Comparison of ENCODE assay signal across 28 cellular contexts in genomic region chr7:158375034-158375433, GRCh38.
DNase-seq lines count a peak whose midpoint lies in the region; ATAC-seq and TF ChIP-seq lines count a peak whose summit lies in the region.
"Had no signal": no experiment of that assay in that cellular context is flagged by ENCODE, and none has a peak within 500 bp of the region (broad histone marks: within the 10 kb centered on the region; RNA-seq: fewer than 3 reads in every experiment).

No MANE protein-coding gene starts in this region.

- peak overlapping the region; percentile 9; the same call in 1 of the 2 replicates for H3K9ac ChIP-seq in OCI-LY3 (ENCODE audit: low read length)

- H4K20me1 ChIP-seq in OCI-LY3 (ENCODE audit: insufficient read depth, low read length) = no peaks in the 10 kb centered on the region

- H3K4me2 ChIP-seq in OCI-LY3 (ENCODE audit: low read length) = peak overlapping the region; percentile 20

- H3K9me3 ChIP-seq in OCI-LY3 (ENCODE audit: insufficient read depth, low read length) = peaks cover 5% of the 10 kb centered on the region; the same call in 1 of the 2 replicates
- H3K9me3 ChIP-seq: heart left ventricle, left ventricle myocardium inferior, ovary, testis had no signal

- H3K4me1 ChIP-seq in OCI-LY3 (ENCODE audit: low read length) = peaks cover 34% of the 10 kb centered on the region
- H3K4me1 ChIP-seq: heart left ventricle, left ventricle myocardium inferior, testis had no signal

- H2AFZ ChIP-seq in OCI-LY3 (ENCODE audit: low read depth, low read length) = no peak overlapping the region

- no peak overlapping the region for H3K4me3 ChIP-seq in OCI-LY3 (ENCODE audit: low read length)
- no peak overlapping the region for H3K4me3 ChIP-seq in epithelial cell of esophagus (ENCODE audit: low read length)
- H3K4me3 ChIP-seq: dorsolateral prefrontal cortex, heart left ventricle, left ventricle myocardium inferior, ovary, skin epidermis, testis had no signal

- DNase-seq in NCI-H2081 (lab: John Stamatoyannopoulos, UW) (peak; percentile 25 to 80), NCI-H2081 treated with DMSO at 0.1 percent for 48 hours (lab: John Stamatoyannopoulos, UW) (no peak), Daoy (ENCODE audit: low read depth) (peak; percentile 71), epithelial cell of esophagus (ENCODE audit: low read depth) (peak; percentile 54), NCI-H1105 (lab: John Stamatoyannopoulos, UW) (no peak)
- DNase-seq: activated CD4-positive, alpha-beta memory T cell treated with anti-CD3 and anti-CD28 coated beads for 36 hours; activated CD4-positive, alpha-beta T cell treated with anti-CD3 and anti-CD28 coated beads for 1 hour; amniotic stem cell; Calu3; dorsolateral prefrontal cortex; foreskin melanocyte; heart left ventricle; islet precursor cell; Kasumi-1; left ventricle myocardium inferior; mesendoderm; MV-4-11; NCI-H1694; NCI-H82; ovary; stimulated activated naive CD8-positive, alpha-beta T cell treated with anti-CD3 and anti-CD28 coated beads, Interleukin-15, Interleukin-2, amounts not matched to agents 100 U/mL and 50 U/mL, for 24 hours; testis had no signal

- no peaks in the 10 kb centered on the region for H3K79me2 ChIP-seq in OCI-LY3 (ENCODE audit: low read length)

- no peak for ATAC-seq in GM19023 (IDR thresholded peaks at IDR 0.05; ENCODE audit: unreplicated experiment)
- no peak for ATAC-seq in HG03439 (IDR thresholded peaks at IDR 0.05; ENCODE audit: unreplicated experiment)
- ATAC-seq: HCT116; heart left ventricle; stimulated activated naive CD8-positive, alpha-beta T cell treated with anti-CD3 and anti-CD28 coated beads, Interleukin-15, Interleukin-2, amounts not matched to agents 100 U/mL and 50 U/mL, for 24 hours had no signal

- TF ChIP-seq CTCF in OCI-LY3 (IDR thresholded peaks at IDR 0.05; ENCODE audit: low read depth, low read length) = no peak
- TF ChIP-seq CTCF in epithelial cell of esophagus (IDR thresholded peaks at IDR 0.05; ENCODE audit: insufficient read depth, low read depth, low read length, missing control alignments) = no peak

- H3K27me3 ChIP-seq in OCI-LY3 (ENCODE audit: low read depth, low read length) = no peaks in the 10 kb centered on the region
- H3K27me3 ChIP-seq: brain microvascular endothelial cell, ovary, testis had no signal

- H3K36me3 ChIP-seq in OCI-LY3 (replicated peaks; ENCODE audit: low read depth, low read length) = peaks cover 6% of the 10 kb centered on the region
- H3K36me3 ChIP-seq: brain microvascular endothelial cell, heart left ventricle, left ventricle myocardium inferior, ovary had no signal

- peak overlapping the region; percentile 93 for H3K27ac ChIP-seq in OCI-LY3 (ENCODE audit: low read length)
- H3K27ac ChIP-seq: brain microvascular endothelial cell, heart left ventricle, left ventricle myocardium inferior, ovary, skin epidermis, testis had no signal

Comparison
In these comparisons a context has a peak if more than half of its experiments do, and no peak if none do; other contexts are left out.
1. DNase-seq: peak in NCI-H2081 (2 of 2), Daoy (single experiment) and epithelial cell of esophagus (single experiment); none in NCI-H2081 treated with DMSO at 0.1 percent for 48 hours (single experiment) and NCI-H1105 (single experiment).